Comparison of ENCODE assay signal across 23 cellular contexts in genomic region chr11:68848429-68848828, GRCh38.
"Had no signal": no experiment of that assay in that cellular context is flagged by ENCODE, and none has a peak within 500 bp of the region (broad histone marks: within the 10 kb centered on the region; RNA-seq: fewer than 3 reads in every experiment).

No MANE protein-coding gene starts in this region.

- H3K4me2 ChIP-seq: neural progenitor cell had no signal

- H3K9ac ChIP-seq: neural progenitor cell had no signal

- FAIRE-seq: colon, frontal cortex, small intestine had no signal

- H3K27ac ChIP-seq: dorsolateral prefrontal cortex, neural progenitor cell, stomach, thyroid gland had no signal

- H3K9me3 ChIP-seq: mucosa of descending colon, right lobe of liver, stomach, thyroid gland had no signal

- H3K36me3 ChIP-seq: neural progenitor cell, right lobe of liver, stomach, thyroid gland had no signal

- H3K4me3 ChIP-seq: dorsolateral prefrontal cortex, lung, mucosa of descending colon, neural progenitor cell, right lobe of liver, stomach, thyroid gland had no signal

- H3K27me3 ChIP-seq: right lobe of liver, thyroid gland had no signal

- ATAC-seq: left colon; mucosa of descending colon; naive thymus-derived CD4-positive, alpha-beta T cell; right lobe of liver; stimulated activated effector memory CD8-positive, alpha-beta T cell treated with anti-CD3 and anti-CD28 coated beads, Interleukin-12 subunit alpha, Interleukin-12 subunit beta, amount 100 ng/mL, for 72 hours had no signal

- DNase-seq: dorsolateral prefrontal cortex; effector CD4-positive, alpha-beta T cell; hypothalamus; immature natural killer cell; islet precursor cell; kidney glomerular epithelial cell; left colon; naive thymus-derived CD4-positive, alpha-beta T cell; nucleus accumbens; retina; right lobe of liver; small intestine; stimulated activated CD4-positive, alpha-beta T cell treated with anti-CD3 and anti-CD28 coated beads, Interleukin-2, amount 100 ng/mL, for 24 hours; stimulated activated CD4-positive, alpha-beta T cell treated with anti-CD3 and anti-CD28 coated beads, Interleukin-4, amount 100 ng/mL, for 24 hours; stimulated activated naive CD4-positive, alpha-beta T cell treated with Interleukin-2 at 50 U/mL for 16 hours; stomach; thyroid gland had no signal

- H3K4me1 ChIP-seq: neural progenitor cell had no signal

- H2AFZ ChIP-seq: neural progenitor cell had no signal
